ENCODE assay signal across 1 cellular context in genomic region chr17:81832608-81833159, GRCh38.
TF ChIP-seq lines count a peak whose summit lies in the region.

No MANE protein-coding gene starts in this region.

TF ChIP-seq in HEK293, 187 proteins besides CTCF, POLR2A, EP300 and RAD21 (continued from another document and continues in another):
- TF ChIP-seq ZNF660 (tag by site-specific recombination; IDR thresholded peaks at IDR 0.05), result no peak
- TF ChIP-seq ZBTB21 (tag by site-specific recombination; IDR thresholded peaks at IDR 0.05), result no peak
- TF ChIP-seq HOXD13 (CRISPR knock-in tag; IDR thresholded peaks at IDR 0.05; ENCODE audit: borderline replicate concordance), result no peak
- TF ChIP-seq SETDB1 (IDR thresholded peaks at IDR 0.05; ENCODE audit: insufficient read length, low read length), result no peak
- no peak for TF ChIP-seq HOXC10 (CRISPR knock-in tag; IDR thresholded peaks at IDR 0.05)
- peak; percentile 80 for TF ChIP-seq ZIC2 (tag by site-specific recombination; IDR thresholded peaks at IDR 0.05)
- peak; percentile 87 for TF ChIP-seq ZBTB8A (tag by site-specific recombination; IDR thresholded peaks at IDR 0.05)
- TF ChIP-seq ZNF600 (tag by site-specific recombination; IDR thresholded peaks at IDR 0.05), result no peak
- no peak for TF ChIP-seq ZNF10 (tag by site-specific recombination; IDR thresholded peaks at IDR 0.05)
- no peak for TF ChIP-seq ZNF670 (tag by site-specific recombination; IDR thresholded peaks at IDR 0.05; ENCODE audit: low read depth)
- TF ChIP-seq ZNF202 (tag by site-specific recombination; IDR thresholded peaks at IDR 0.05; ENCODE audit: borderline replicate concordance), result no peak
- TF ChIP-seq, protein P1, sequence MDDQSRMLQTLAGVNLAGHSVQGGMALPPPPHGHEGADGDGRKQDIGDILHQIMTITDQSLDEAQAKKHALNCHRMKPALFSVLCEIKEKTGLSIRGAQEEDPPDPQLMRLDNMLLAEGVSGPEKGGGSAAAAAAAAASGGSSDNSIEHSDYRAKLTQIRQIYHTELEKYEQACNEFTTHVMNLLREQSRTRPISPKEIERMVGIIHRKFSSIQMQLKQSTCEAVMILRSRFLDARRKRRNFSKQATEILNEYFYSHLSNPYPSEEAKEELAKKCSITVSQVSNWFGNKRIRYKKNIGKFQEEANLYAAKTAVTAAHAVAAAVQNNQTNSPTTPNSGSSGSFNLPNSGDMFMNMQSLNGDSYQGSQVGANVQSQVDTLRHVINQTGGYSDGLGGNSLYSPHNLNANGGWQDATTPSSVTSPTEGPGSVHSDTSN (CRISPR knock-in tag; IDR thresholded peaks at IDR 0.05), result peak; percentile 66; the same call in 1 of the 2 replicates
- no peak for TF ChIP-seq ZNF292 (tag by site-specific recombination; IDR thresholded peaks at IDR 0.05; ENCODE audit: borderline replicate concordance, low read depth)
- TF ChIP-seq ZNF747 (tag by site-specific recombination; IDR thresholded peaks at IDR 0.05), result no peak
- no peak for TF ChIP-seq IKZF3 (tag by site-specific recombination; IDR thresholded peaks at IDR 0.05)
- no peak for TF ChIP-seq ZNF174 (tag by site-specific recombination; IDR thresholded peaks at IDR 0.05)
- peak; percentile 21; the same call in 1 of the 2 replicates for TF ChIP-seq REST (tag by site-specific recombination; IDR thresholded peaks at IDR 0.05)
- TF ChIP-seq ZNF76 (tag by site-specific recombination; IDR thresholded peaks at IDR 0.05; ENCODE audit: borderline replicate concordance, low read depth), result peak; percentile 36; the same call in 1 of the 2 replicates
- TF ChIP-seq ZNF449 (tag by site-specific recombination; IDR thresholded peaks at IDR 0.05), result no peak
- TF ChIP-seq ZNF362 (tag by site-specific recombination; IDR thresholded peaks at IDR 0.05), result no peak
- TF ChIP-seq ZNF140 (tag by site-specific recombination; IDR thresholded peaks at IDR 0.05), result no peak
- no peak for TF ChIP-seq ZBTB11 (tag by site-specific recombination; conservative IDR thresholded peaks at IDR 0.05; ENCODE audit: low read depth)
- TF ChIP-seq, protein P2, sequence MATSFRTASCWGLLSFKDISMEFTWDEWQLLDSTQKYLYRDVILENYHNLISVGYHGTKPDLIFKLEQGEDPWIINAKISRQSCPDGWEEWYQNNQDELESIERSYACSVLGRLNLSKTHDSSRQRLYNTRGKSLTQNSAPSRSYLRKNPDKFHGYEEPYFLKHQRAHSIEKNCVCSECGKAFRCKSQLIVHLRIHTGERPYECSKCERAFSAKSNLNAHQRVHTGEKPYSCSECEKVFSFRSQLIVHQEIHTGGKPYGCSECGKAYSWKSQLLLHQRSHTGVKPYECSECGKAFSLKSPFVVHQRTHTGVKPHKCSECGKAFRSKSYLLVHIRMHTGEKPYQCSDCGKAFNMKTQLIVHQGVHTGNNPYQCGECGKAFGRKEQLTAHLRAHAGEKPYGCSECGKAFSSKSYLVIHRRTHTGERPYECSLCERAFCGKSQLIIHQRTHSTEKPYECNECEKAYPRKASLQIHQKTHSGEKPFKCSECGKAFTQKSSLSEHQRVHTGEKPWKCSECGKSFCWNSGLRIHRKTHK (tag by site-specific recombination; IDR thresholded peaks at IDR 0.05), result no peak
- TF ChIP-seq ZNF324 (tag by site-specific recombination; IDR thresholded peaks at IDR 0.05), result no peak
- no peak; the same call in 1 of the 2 replicates for TF ChIP-seq ZNF596 (tag by site-specific recombination; IDR thresholded peaks at IDR 0.05)
- TF ChIP-seq ZNF394 (tag by site-specific recombination; IDR thresholded peaks at IDR 0.05; ENCODE audit: borderline replicate concordance), result no peak
- 0 out of 2 replicates have a peak, but pooled peaks have one; percentile 4 for TF ChIP-seq ZNF146 (tag by site-specific recombination; IDR thresholded peaks at IDR 0.05)
- 0 out of 2 replicates have a peak, but pooled peaks have one; percentile 42 for TF ChIP-seq ZNF777 (tag by site-specific recombination; IDR thresholded peaks at IDR 0.05; ENCODE audit: borderline replicate concordance)
- no peak for TF ChIP-seq ZNF311 (tag by site-specific recombination; IDR thresholded peaks at IDR 0.05; ENCODE audit: borderline replicate concordance)
- no peak for TF ChIP-seq ZNF239 (tag by site-specific recombination; IDR thresholded peaks at IDR 0.05)
- no peak for TF ChIP-seq ZNF132 (tag by site-specific recombination; IDR thresholded peaks at IDR 0.05; ENCODE audit: borderline replicate concordance)
- peak; percentile 40; the same call in 1 of the 2 replicates for TF ChIP-seq GLIS2 (tag by site-specific recombination; IDR thresholded peaks at IDR 0.05)
- TF ChIP-seq, protein P3, sequence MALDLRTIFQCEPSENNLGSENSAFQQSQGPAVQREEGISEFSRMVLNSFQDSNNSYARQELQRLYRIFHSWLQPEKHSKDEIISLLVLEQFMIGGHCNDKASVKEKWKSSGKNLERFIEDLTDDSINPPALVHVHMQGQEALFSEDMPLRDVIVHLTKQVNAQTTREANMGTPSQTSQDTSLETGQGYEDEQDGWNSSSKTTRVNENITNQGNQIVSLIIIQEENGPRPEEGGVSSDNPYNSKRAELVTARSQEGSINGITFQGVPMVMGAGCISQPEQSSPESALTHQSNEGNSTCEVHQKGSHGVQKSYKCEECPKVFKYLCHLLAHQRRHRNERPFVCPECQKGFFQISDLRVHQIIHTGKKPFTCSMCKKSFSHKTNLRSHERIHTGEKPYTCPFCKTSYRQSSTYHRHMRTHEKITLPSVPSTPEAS (tag by site-specific recombination; IDR thresholded peaks at IDR 0.05), result no peak
- TF ChIP-seq ZNF2 (tag by site-specific recombination; IDR thresholded peaks at IDR 0.05), result peak; percentile 48; the same call in 1 of the 2 replicates
- TF ChIP-seq TCF7L2 (IDR thresholded peaks at IDR 0.05; ENCODE audit: borderline replicate concordance, low read depth, low read length), result no peak
- TF ChIP-seq, protein P4, sequence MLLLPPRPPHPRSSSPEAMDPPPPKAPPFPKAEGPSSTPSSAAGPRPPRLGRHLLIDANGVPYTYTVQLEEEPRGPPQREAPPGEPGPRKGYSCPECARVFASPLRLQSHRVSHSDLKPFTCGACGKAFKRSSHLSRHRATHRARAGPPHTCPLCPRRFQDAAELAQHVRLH (tag by site-specific recombination; IDR thresholded peaks at IDR 0.05), result no peak
- no peak for TF ChIP-seq ZNF398 (tag by site-specific recombination; IDR thresholded peaks at IDR 0.05)
- no peak for TF ChIP-seq ZNF416 (tag by site-specific recombination; IDR thresholded peaks at IDR 0.05)
- TF ChIP-seq ZNF785 (tag by site-specific recombination; IDR thresholded peaks at IDR 0.05), result no peak
- no peak for TF ChIP-seq ZNF558 (tag by site-specific recombination; IDR thresholded peaks at IDR 0.05)
- TF ChIP-seq, protein P5, sequence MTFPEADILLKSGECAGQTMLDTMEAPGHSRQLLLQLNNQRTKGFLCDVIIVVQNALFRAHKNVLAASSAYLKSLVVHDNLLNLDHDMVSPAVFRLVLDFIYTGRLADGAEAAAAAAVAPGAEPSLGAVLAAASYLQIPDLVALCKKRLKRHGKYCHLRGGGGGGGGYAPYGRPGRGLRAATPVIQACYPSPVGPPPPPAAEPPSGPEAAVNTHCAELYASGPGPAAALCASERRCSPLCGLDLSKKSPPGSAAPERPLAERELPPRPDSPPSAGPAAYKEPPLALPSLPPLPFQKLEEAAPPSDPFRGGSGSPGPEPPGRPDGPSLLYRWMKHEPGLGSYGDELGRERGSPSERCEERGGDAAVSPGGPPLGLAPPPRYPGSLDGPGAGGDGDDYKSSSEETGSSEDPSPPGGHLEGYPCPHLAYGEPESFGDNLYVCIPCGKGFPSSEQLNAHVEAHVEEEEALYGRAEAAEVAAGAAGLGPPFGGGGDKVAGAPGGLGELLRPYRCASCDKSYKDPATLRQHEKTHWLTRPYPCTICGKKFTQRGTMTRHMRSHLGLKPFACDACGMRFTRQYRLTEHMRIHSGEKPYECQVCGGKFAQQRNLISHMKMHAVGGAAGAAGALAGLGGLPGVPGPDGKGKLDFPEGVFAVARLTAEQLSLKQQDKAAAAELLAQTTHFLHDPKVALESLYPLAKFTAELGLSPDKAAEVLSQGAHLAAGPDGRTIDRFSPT (tag by site-specific recombination; IDR thresholded peaks at IDR 0.05), result no peak
- no peak for TF ChIP-seq REPIN1 (tag by site-specific recombination; IDR thresholded peaks at IDR 0.05; ENCODE audit: low read depth)
- no peak for TF ChIP-seq ZNF488 (tag by site-specific recombination; IDR thresholded peaks at IDR 0.05)
- peak; percentile 67 for TF ChIP-seq SP2 (tag by site-specific recombination; IDR thresholded peaks at IDR 0.05)
- no peak for TF ChIP-seq GLI4 (tag by site-specific recombination; IDR thresholded peaks at IDR 0.05)
